In genomic region chr11:70073881-70074371, GRCh38 we compare ENCODE assay signal across 11 cellular contexts. TPM values are rescaled to one million over a fixed set of nuclear protein-coding genes. Genes with fewer than 3 reads are reported as not detected.
DNase-seq lines count a peak whose midpoint lies in the region; ATAC-seq, FAIRE-seq and TF ChIP-seq lines count a peak whose summit lies in the region.
"Had no signal": no experiment of that assay in that cellular context is flagged by ENCODE, and none has a peak within 500 bp of the region (broad histone marks: within the 10 kb centered on the region; RNA-seq: fewer than 3 reads in every experiment).

No MANE protein-coding gene starts in this region.

- ATAC-seq in esophagus mucosa (peak; percentile 62), HG02642 (IDR thresholded peaks at IDR 0.05; ENCODE audit: poor library complexity, unreplicated experiment) (no peak)
- no peak for ATAC-seq in activated CD4-positive, alpha-beta T cell treated with anti-CD3 and anti-CD28 coated beads for 36 hours
- ATAC-seq: gastrocnemius medialis had no signal

- TF ChIP-seq POLR2A in sigmoid colon (IDR thresholded peaks at IDR 0.05), result no peak

- H3K4me1 ChIP-seq in sigmoid colon, result peaks cover 0 to 7% (median 6%) of the 10 kb centered on the region in 4 donors

- no peaks in the 10 kb centered on the region for H3K9me3 ChIP-seq in sigmoid colon
- H3K9me3 ChIP-seq: gastrocnemius medialis had no signal

- peaks cover 5 to 66% (median 34%) of the 10 kb centered on the region in 3 donors for H3K27me3 ChIP-seq in sigmoid colon

- no peak overlapping the region for H3K4me3 Mint-ChIP-seq in activated CD4-positive, alpha-beta T cell treated with anti-CD3 and anti-CD28 coated beads for 36 hours
- H3K4me3 Mint-ChIP-seq: activated T-helper 1 cell treated with anti-CD3 and anti-CD28 coated beads, Interleukin-12 subunit alpha, Interleukin-12 subunit beta, Interleukin-2, Interleukin-4 antibody, amounts not matched to agents 30 ng/mL and 10 ng/mL and 1 ng/mL, durations not matched to agents 14 hours and 24 hours and 36 hours had no signal

- TF ChIP-seq EP300 in sigmoid colon (IDR thresholded peaks at IDR 0.05), result no peak

- CTCF ChIA-PET in GM10248 (lab: Yijun Ruan, JAX), result interaction anchor here (0.9 to 1.6 kb wide), 3 partner anchors 9 to 156 kb away, joined by 3 to 4 read pairs (median 3); no protein-coding TSS in a partner anchor
- CTCF ChIA-PET in activated CD4-positive, alpha-beta T cell treated with anti-CD3 and anti-CD28 coated beads for 36 hours (lab: Charles Lee), result no interaction called here

- intact Hi-C loops in sigmoid colon (cut with DNase I), result no loop called here
- intact Hi-C loops in activated CD4-positive, alpha-beta T cell treated with anti-CD3 and anti-CD28 coated beads for 36 hours (cut with DNase I, micrococcal nuclease), result no loop called here

- H3K36me3 Mint-ChIP-seq in activated CD4-positive, alpha-beta T cell treated with anti-CD3 and anti-CD28 coated beads for 36 hours (ENCODE audit: low read depth), result no peaks in the 10 kb centered on the region

- no peak overlapping the region for H3K4me3 ChIP-seq in sigmoid colon
- H3K4me3 ChIP-seq: gastrocnemius medialis had no signal

- FAIRE-seq in RCC 7860 (lab: Jason Lieb, UNC), result no peak

- WGBS in sigmoid colon, 2 donors, result 50 to 64% methylated on average over 22 of the region's 22 CpGs

- H3K9me3 Mint-ChIP-seq in activated CD4-positive, alpha-beta T cell treated with anti-CD3 and anti-CD28 coated beads for 36 hours (ENCODE audit: low read depth), result no peaks in the 10 kb centered on the region
- H3K9me3 Mint-ChIP-seq: activated T-helper 1 cell treated with anti-CD3 and anti-CD28 coated beads, Interleukin-12 subunit alpha, Interleukin-12 subunit beta, Interleukin-2, Interleukin-4 antibody, amounts not matched to agents 30 ng/mL and 10 ng/mL and 1 ng/mL, durations not matched to agents 14 hours and 24 hours and 36 hours had no signal

- H3K27ac Mint-ChIP-seq in activated CD4-positive, alpha-beta T cell treated with anti-CD3 and anti-CD28 coated beads for 36 hours, result no peak overlapping the region
- H3K27ac Mint-ChIP-seq: activated T-helper 1 cell treated with anti-CD3 and anti-CD28 coated beads, Interleukin-12 subunit alpha, Interleukin-12 subunit beta, Interleukin-2, Interleukin-4 antibody, amounts not matched to agents 30 ng/mL and 10 ng/mL and 1 ng/mL, durations not matched to agents 14 hours and 24 hours and 36 hours had no signal

- no peak for TF ChIP-seq CTCF in GM10248 (IDR thresholded peaks at IDR 0.05; ENCODE audit: control extremely low read depth, extremely low read depth, low read depth, missing control alignments)
- no peak for TF ChIP-seq CTCF in sigmoid colon (IDR thresholded peaks at IDR 0.05)

- H3K27ac ChIP-seq in sigmoid colon, result no peak overlapping the region
- H3K27ac ChIP-seq: gastrocnemius medialis had no signal

- H3K27me3 Mint-ChIP-seq in activated CD4-positive, alpha-beta T cell treated with anti-CD3 and anti-CD28 coated beads for 36 hours, result peaks cover 60% of the 10 kb centered on the region

- POLR2A ChIA-PET in GM10248 (lab: Yijun Ruan, JAX), result no interaction called here
- POLR2A ChIA-PET in activated CD4-positive, alpha-beta T cell treated with anti-CD3 and anti-CD28 coated beads for 36 hours (lab: Charles Lee), result interaction anchor here (0.6 kb wide), 1 partner anchor 817 kb away, joined by 3 read pairs; no protein-coding TSS in a partner anchor

- no peaks in the 10 kb centered on the region for H3K36me3 ChIP-seq in sigmoid colon
- H3K36me3 ChIP-seq: gastrocnemius medialis had no signal

- H3K4me1 Mint-ChIP-seq in activated CD4-positive, alpha-beta T cell treated with anti-CD3 and anti-CD28 coated beads for 36 hours, result peaks cover 4% of the 10 kb centered on the region

- peak; percentile 68 for DNase-seq in GM10248 (ENCODE audit: extremely low spot score)
- peak; percentile 70 for DNase-seq in RCC 7860 (ENCODE audit: low spot score)
- DNase-seq in sigmoid colon, result peak; percentile 44
- DNase-seq in NCI-H187 treated with DMSO at 0.1 percent for 48 hours (lab: John Stamatoyannopoulos, UW), result no peak
- no peak for DNase-seq in activated CD4-positive, alpha-beta T cell treated with anti-CD3 and anti-CD28 coated beads for 36 hours
- DNase-seq in NCI-H1417 (lab: John Stamatoyannopoulos, UW), result no peak
- DNase-seq: gastrocnemius medialis, NCI-H510A had no signal

RNA-seq across cellular contexts. Expression of gene ANO1, which starts 4.2 kb away (rescaled TPM):
- total RNA-seq in esophagus mucosa (7.9 TPM), sigmoid colon (10 to 100 TPM; 17.4 to 33.9 (median 20.2) TPM)
- polyA plus RNA-seq in sigmoid colon, result 1 to 10 TPM in 2 of 3 donors, under 1 TPM in 1; 0.60 to 5.7 (median 3.0) TPM
- total RNA-seq in activated CD4-positive, alpha-beta T cell treated with anti-CD3 and anti-CD28 coated beads for 36 hours, result not detected
- total RNA-seq: activated T-helper 1 cell treated with anti-CD3 and anti-CD28 coated beads, Interleukin-12 subunit alpha, Interleukin-12 subunit beta, Interleukin-2, Interleukin-4 antibody, amounts not matched to agents 30 ng/mL and 10 ng/mL and 1 ng/mL, durations not matched to agents 14 hours and 24 hours and 36 hours had no signal

Comparison
In these comparisons a context has a peak if more than half of its experiments do, and no peak if none do; other contexts are left out.
1. DNase-seq: peak in GM10248 (single experiment), RCC 7860 (single experiment) and sigmoid colon (single experiment); none in NCI-H187 treated with DMSO at 0.1 percent for 48 hours (single experiment), activated CD4-positive, alpha-beta T cell treated with anti-CD3 and anti-CD28 coated beads for 36 hours (single experiment) and NCI-H1417 (0 of 3).